ENCODE assay signal across 8 cellular contexts in the genomic region with DNA sequence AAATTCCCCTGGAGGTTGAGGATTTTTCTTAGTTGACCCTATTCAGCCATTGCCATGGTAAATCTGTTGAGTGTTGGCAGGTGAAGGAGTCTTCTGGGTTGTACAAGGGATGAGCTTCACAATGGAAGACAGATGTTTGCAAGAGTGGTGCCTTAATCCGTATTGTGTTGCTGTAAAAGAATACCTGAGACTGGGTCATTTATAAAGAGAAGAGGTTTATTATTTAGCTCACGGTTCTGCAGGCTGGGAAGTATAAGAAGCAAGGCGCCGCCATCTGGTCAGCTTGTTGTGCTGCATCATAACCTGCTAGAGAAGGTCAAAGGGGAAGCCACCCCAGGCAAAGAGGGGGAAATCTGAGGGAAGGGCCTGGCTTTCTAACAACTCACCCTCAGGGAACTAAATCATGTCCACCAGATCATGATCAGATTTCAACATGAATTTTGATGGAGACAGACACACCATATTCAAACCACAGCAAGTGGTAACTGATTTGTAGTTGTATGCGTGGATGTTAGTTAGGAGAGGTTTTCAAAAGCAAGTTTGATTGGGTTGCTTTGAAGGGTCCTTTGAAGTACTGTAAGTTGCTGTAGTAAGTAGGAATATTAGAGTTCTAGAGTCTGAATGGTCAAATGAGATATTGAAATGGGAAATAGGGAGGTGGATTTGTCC. TPM values are rescaled to one million over a fixed set of nuclear protein-coding genes. Genes with fewer than 3 reads are reported as not detected.
DNase-seq lines count a peak whose midpoint lies in the region; FAIRE-seq and TF ChIP-seq lines count a peak whose summit lies in the region.

No MANE protein-coding gene starts in this region.

- peak; percentile 70 to 81 for TF ChIP-seq RAD21 in H1 (IDR thresholded peaks at IDR 0.05 in 1 of 2, conservative IDR thresholded peaks at IDR 0.05 in 1 of 2; ENCODE audit: low read depth in 2 of 2, low read length in 2 of 2)

- H3K27me3 ChIP-seq in H1 (replicated peaks in 1 of 4; ENCODE audit: control insufficient read depth in 3 of 4, extremely low read depth in 1 of 4, insufficient read depth in 3 of 4, low read length in 3 of 4), result no peaks in the 10 kb centered on the region

- no peak overlapping the region for H3K56ac ChIP-seq in H1 (replicated peaks; ENCODE audit: insufficient read length, low read depth, low read length)

- no peak overlapping the region for H2BK15ac ChIP-seq in H1 (ENCODE audit: low read length)

- no peak overlapping the region for H3K14ac ChIP-seq in H1 (ENCODE audit: insufficient read length)

- H3K18ac ChIP-seq in H1 (ENCODE audit: extremely low read depth, low read length), result no peak overlapping the region

- H4K5ac ChIP-seq in H1 (ENCODE audit: insufficient read length, low read depth, low read length), result no peak overlapping the region

- POLR2A ChIA-PET in H1 (lab: Charles Lee; ENCODE audit: partially characterized antibody), result interaction anchor here (0.6 to 1.5 kb wide), 5 partner anchors 10 to 30 kb away, joined by 3 to 4 read pairs (median 4); no protein-coding TSS in a partner anchor

- H4K91ac ChIP-seq in H1 (replicated peaks; ENCODE audit: insufficient read length, low read length), result no peak overlapping the region

- TF ChIP-seq CTCF in HFF-Myc (IDR thresholded peaks at IDR 0.05; ENCODE audit: low read depth, low read length, missing control alignments), result peak; percentile 79
- peak; percentile 66 to 80 (median 74) for TF ChIP-seq CTCF in H1 (IDR thresholded peaks at IDR 0.05; ENCODE audit: control extremely low read depth in 1 of 3, insufficient read depth in 1 of 3, low read depth in 1 of 3, low read length in 3 of 3)

- H2BK12ac ChIP-seq in H1 (ENCODE audit: low read depth, low read length), result no peak overlapping the region

- no peaks in the 10 kb centered on the region for H3K9me3 ChIP-seq in H1 (ENCODE audit: insufficient read depth in 2 of 2, low read depth in 1 of 2, low read length in 1 of 2)
- H3K9me3 ChIP-seq in mesodermal cell (ENCODE audit: control insufficient read depth, low read length), result no peaks in the 10 kb centered on the region

- no peak overlapping the region for H2BK5ac ChIP-seq in H1 (ENCODE audit: low read depth, low read length)

- no peak overlapping the region for H3K27ac ChIP-seq in H1 (ENCODE audit: low read depth, low read length)
- peak overlapping the region; percentile 67 for H3K27ac ChIP-seq in mesodermal cell (ENCODE audit: low read depth, low read length, severe bottlenecking)

- H3K36me3 ChIP-seq in H1 (ENCODE audit: control insufficient read depth in 2 of 4, insufficient read depth in 4 of 4, low read length in 3 of 4), result no peaks in the 10 kb centered on the region
- H3K36me3 ChIP-seq in mesodermal cell (ENCODE audit: control insufficient read depth, insufficient read depth, low read length), result peaks cover 26% of the 10 kb centered on the region

- WGBS in H1 (ENCODE audit: extremely low coverage in 1 of 2, insufficient coverage in 1 of 2, insufficient read length in 1 of 2, insufficient replicate concordance in 2 of 2, low coverage in 1 of 2, low lambda C conversion rate in 2 of 2, missing lambda C conversion rate in 1 of 2), 2 experiments, result 22% methylated on average over 5 of the region's 5 CpGs; no CpG with 5 or more reads in 1 of the 2 experiments
- WGBS in mesodermal cell (ENCODE audit: insufficient coverage in 2 of 2), 2 experiments, result 8 to 33% methylated on average over 3 to 4 of the region's 5 CpGs

- DNase-seq in COR-L47 (lab: John Stamatoyannopoulos, UW), result peak; percentile 46
- DNase-seq in HFF-Myc (ENCODE audit: extremely low read depth, low read depth), result no peak
- peak; percentile 40 for DNase-seq in NCI-H345 treated with DMSO at 0.1 percent for 48 hours (lab: John Stamatoyannopoulos, UW; ENCODE audit: unreplicated experiment)
- DNase-seq in activated CD4-positive, alpha-beta T cell treated with anti-CD3 and anti-CD28 coated beads, Interleukin-2, amount 50 U/mL, for 1 hour, result peak; percentile 55
- peak; percentile 31 to 69 for DNase-seq in H1 (ENCODE audit: low read depth in 1 of 2, low spot score in 2 of 2)
- peak; percentile 10 for DNase-seq in stimulated activated CD8-positive, alpha-beta memory T cell treated with anti-CD3 and anti-CD28 coated beads, Interleukin-4, amount 100 ng/mL, for 24 hours (ENCODE audit: low read depth)
- no peak for DNase-seq in 8988T

- H4K20me1 ChIP-seq in H1 (replicated peaks in 1 of 2; ENCODE audit: control insufficient read depth in 1 of 2, insufficient read depth in 2 of 2, low read length in 2 of 2), result no peaks in the 10 kb centered on the region

- peak overlapping the region in 1 of 2 experiments; percentile 53 for H3K4me2 ChIP-seq in H1 (ENCODE audit: insufficient read depth in 1 of 2, low read depth in 2 of 2, low read length in 2 of 2)

- peak; percentile 86 for FAIRE-seq in H1 (lab: Jason Lieb, UNC)

- H3K4me1 ChIP-seq in H1 (replicated peaks in 1 of 4; ENCODE audit: control insufficient read depth in 3 of 4, insufficient read depth in 4 of 4, low read length in 3 of 4) (peaks cover 0 to 6% (median 1%) of the 10 kb centered on the region in 4 experiments; a peak in 5 of 7 replicates), mesodermal cell (ENCODE audit: control insufficient read depth, insufficient read depth, low read length, poor library complexity, severe bottlenecking) (peaks cover 20% of the 10 kb centered on the region)

- no peak overlapping the region for H3K23ac ChIP-seq in H1 (ENCODE audit: insufficient read length)

- no peak overlapping the region for H3K4ac ChIP-seq in H1 (replicated peaks; ENCODE audit: insufficient read length, low read depth, low read length)

- peaks cover 0 to 39% of the 10 kb centered on the region in 2 experiments; a peak in 2 of 4 replicates for H3K79me2 ChIP-seq in H1 (ENCODE audit: control insufficient read depth in 1 of 2, insufficient read depth in 2 of 2, low read length in 2 of 2)

- no peak overlapping the region for H2AK5ac ChIP-seq in H1 (ENCODE audit: low read depth, low read length)

- H2BK120ac ChIP-seq in H1 (replicated peaks; ENCODE audit: low read depth, low read length), result no peak overlapping the region

- H2AFZ ChIP-seq in H1 (ENCODE audit: low read length), result no peak overlapping the region

- CTCF ChIA-PET in H1 (lab: Charles Lee; ENCODE audit: partially characterized antibody), result interaction anchor here (0.8 to 4.0 kb wide), 17 partner anchors 11 to 432 kb away, joined by 3 to 25 read pairs (median 5); no protein-coding TSS in a partner anchor

- peaks cover 6% of the 10 kb centered on the region; the same call in 1 of the 2 replicates for H3K23me2 ChIP-seq in H1 (ENCODE audit: low read depth, low read length)

- no peak overlapping the region for H2BK20ac ChIP-seq in H1 (ENCODE audit: low read length)

- no peak overlapping the region for H3K9ac ChIP-seq in H1 (replicated peaks in 1 of 4; ENCODE audit: extremely low read depth in 1 of 4, low read depth in 3 of 4, low read length in 3 of 4)

- no peak overlapping the region for H4K8ac ChIP-seq in H1 (ENCODE audit: extremely low read depth, insufficient read depth, low read length)

- no peaks in the 10 kb centered on the region for H3K79me1 ChIP-seq in H1 (ENCODE audit: low read depth, low read length)

- H3K4me3 ChIP-seq in HFF-Myc (replicated peaks; ENCODE audit: low read depth, low read length) (peak overlapping the region; percentile 84), H1 (ENCODE audit: extremely low read depth in 1 of 4, insufficient read depth in 2 of 4, low read depth in 3 of 4, low read length in 4 of 4) (peak overlapping the region in 2 of 4 experiments; percentile 3 to 17; a peak in 1 of 8 replicates), mesodermal cell (ENCODE audit: extremely low read depth, insufficient read depth, low read length, poor library complexity, severe bottlenecking) (peak overlapping the region; percentile 92)

- TF ChIP-seq EP300 in H1 (IDR thresholded peaks at IDR 0.05; ENCODE audit: borderline replicate concordance in 1 of 2, low read depth in 2 of 2, low read length in 2 of 2), result no peak

- TF ChIP-seq POLR2A in H1 (IDR thresholded peaks at IDR 0.05; ENCODE audit: control extremely low read depth in 1 of 2, low read depth in 2 of 2, low read length in 2 of 2), result no peak

TF ChIP-seq in H1, 55 proteins besides CTCF, POLR2A, EP300 and RAD21:
- TF ChIP-seq CREB1 (IDR thresholded peaks at IDR 0.05), result peak; percentile 49; the same call in 1 of the 2 replicates
- 0 out of 2 replicates have a peak, but pooled peaks have one; percentile 51 for TF ChIP-seq YY1 (IDR thresholded peaks at IDR 0.05; ENCODE audit: low read depth, low read length)
- TF ChIP-seq TEAD4 (IDR thresholded peaks at IDR 0.05; ENCODE audit: low read depth, low read length), result no peak
- no peak for TF ChIP-seq HDAC2 (IDR thresholded peaks at IDR 0.05; ENCODE audit: borderline replicate concordance in 1 of 2, low read depth in 2 of 2, low read length in 2 of 2)
- 0 out of 2 replicates have a peak, but pooled peaks have one; percentile 23 for TF ChIP-seq TCF12 (IDR thresholded peaks at IDR 0.05; ENCODE audit: low read depth, low read length)

RNA-seq across cellular contexts. Expression of a gene that starts 2.5 kb away (rescaled TPM):
- total RNA-seq in H1 (2021; fragmentation: NEBNext Ultra II Directional; extraction: Animal tissue kit (Norgen Biotek cat#: 25700)), result 183 and 211 TPM in 2 replicates
- 34.6 and 38.5 TPM in 2 replicates for polyA plus RNA-seq in H1 (2011; rRNA removed)
- polyA plus RNA-seq in H1 (2011; cell fraction: cytosol; rRNA removed), result 58.6 TPM
- 35.7 TPM for polyA plus RNA-seq in H1 (2011; cell fraction: nucleus; rRNA removed)
- polyA plus RNA-seq in H1 (2012, experiment 1 of 2), result 72.4 to 119 TPM (median 88.5 TPM) in 4 replicates
- 3.8 TPM for polyA plus RNA-seq in H1 (2012, experiment 2 of 2)
- polyA plus RNA-seq in H1 (2013, experiment 1 of 2), result 73.6 TPM
- polyA plus RNA-seq in H1 (2013, experiment 2 of 2), result 71.1 TPM
- polyA minus RNA-seq in H1 (2011; rRNA and poly(A)+ RNA removed), result 230 and 396 TPM in 2 replicates
- polyA minus RNA-seq in H1 (2011; cell fraction: cytosol; rRNA and poly(A)+ RNA removed), result 142 TPM
- polyA minus RNA-seq in H1 (2011; cell fraction: nucleus; rRNA and poly(A)+ RNA removed), result 197 TPM
- 254 TPM for polyA plus RNA-seq in mesodermal cell (2013, experiment 1 of 2)
- 260 TPM for polyA plus RNA-seq in mesodermal cell (2013, experiment 2 of 2)

Comparison
In these comparisons a context has a peak if more than half of its experiments do, and no peak if none do; other contexts are left out.
1. DNase-seq: peak in COR-L47 (single experiment), NCI-H345 treated with DMSO at 0.1 percent for 48 hours (single experiment), activated CD4-positive, alpha-beta T cell treated with anti-CD3 and anti-CD28 coated beads, Interleukin-2, amount 50 U/mL, for 1 hour (single experiment), H1 (2 of 2) and stimulated activated CD8-positive, alpha-beta memory T cell treated with anti-CD3 and anti-CD28 coated beads, Interleukin-4, amount 100 ng/mL, for 24 hours (single experiment); none in HFF-Myc (single experiment) and 8988T (single experiment).